ENCODE assay signal across 8 cellular contexts in the genomic region with DNA sequence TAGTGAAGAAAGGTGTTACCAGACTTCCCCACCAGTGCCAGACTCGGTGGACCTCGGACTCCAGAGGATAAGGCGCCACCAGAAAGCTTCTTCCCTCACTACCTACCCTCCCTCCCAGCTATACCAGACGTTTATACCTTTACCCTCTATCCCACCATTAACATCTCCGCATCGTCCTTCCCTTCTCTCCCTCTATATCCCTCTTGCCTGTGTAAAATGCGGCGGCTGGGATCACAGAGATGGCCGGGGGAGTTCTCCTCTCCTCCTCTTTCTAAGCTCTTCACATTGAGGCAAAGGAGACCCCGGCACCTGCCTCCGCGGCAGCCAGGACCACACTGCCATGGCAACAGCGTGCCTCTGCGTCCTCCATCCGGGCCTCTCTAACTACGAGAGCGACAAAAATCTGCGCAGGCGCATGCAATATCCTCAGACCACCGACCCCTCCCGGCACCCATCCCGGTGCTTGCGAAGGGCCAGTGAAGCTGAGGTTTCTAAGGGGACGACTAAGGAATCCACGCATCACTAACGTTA. TPM values are rescaled to one million over a fixed set of nuclear protein-coding genes. Genes with fewer than 3 reads are reported as not detected.
DNase-seq lines count a peak whose midpoint lies in the region; ATAC-seq and TF ChIP-seq lines count a peak whose summit lies in the region.

A gene (minus strand): TSS at position 394 of the 531 bp plus-strand sequence. CDS start 2,547 bp downstream, outside the sequence.

- H3K9me3 Mint-ChIP-seq in naive B cell: peaks cover 0 to 13% (median 4%) of the 10 kb centered on the region in 7 donors
- H3K9me3 Mint-ChIP-seq in stimulated activated effector memory CD8-positive, alpha-beta T cell treated with anti-CD3 and anti-CD28 coated beads, Interleukin-12 subunit alpha, Interleukin-12 subunit beta, amount 100 ng/mL, for 72 hours: peaks cover 1% of the 10 kb centered on the region

- H3K4me3 ChIP-seq in fibroblast of mammary gland (ENCODE audit: control insufficient read depth, low read depth, low read length) (peak within 1 kb of the TSS; percentile 64), Karpas-422 (ENCODE audit: low read length) (no peak within 1 kb of the TSS)

- ATAC-seq in HG02759 (IDR thresholded peaks at IDR 0.05; ENCODE audit: unreplicated experiment) (peak; percentile 100), naive B cell (ENCODE audit: low read depth in 2 of 2) (peak; percentile 97 to 98)
- ATAC-seq in stimulated activated effector memory CD8-positive, alpha-beta T cell treated with anti-CD3 and anti-CD28 coated beads, Interleukin-12 subunit alpha, Interleukin-12 subunit beta, amount 100 ng/mL, for 72 hours: peak; percentile 91

- no peaks in the 10 kb centered on the region for H3K9me3 ChIP-seq in Karpas-422 (ENCODE audit: low read length)

- no peak within 1 kb of the TSS for H3K4me2 ChIP-seq in Karpas-422 (ENCODE audit: low read depth, low read length, poor library complexity, severe bottlenecking)

- peak within 1 kb of the TSS; percentile 48 to 91 (median 89) for H3K4me3 Mint-ChIP-seq in naive B cell
- peak within 1 kb of the TSS; percentile 81 for H3K4me3 Mint-ChIP-seq in stimulated activated effector memory CD8-positive, alpha-beta T cell treated with anti-CD3 and anti-CD28 coated beads, Interleukin-12 subunit alpha, Interleukin-12 subunit beta, amount 100 ng/mL, for 72 hours

- no peaks in the 10 kb centered on the region for H3K4me1 ChIP-seq in Karpas-422 (ENCODE audit: low read length)

- DNase-seq in DMS53 (lab: John Stamatoyannopoulos, UW) (peak; percentile 92), NCI-H524 treated with DMSO at 0.1 percent for 48 hours (lab: John Stamatoyannopoulos, UW) (peak; percentile 82), activated T-cell treated with anti-CD3 and anti-CD28 coated beads for 48 hours (ENCODE audit: low read depth) (peak; percentile 45), fibroblast of mammary gland (ENCODE audit: low read depth) (peak; percentile 49), naive B cell (peak; percentile 31), Karpas-422 (no peak)
- peak; percentile 21 to 70 for DNase-seq in stimulated activated effector memory CD8-positive, alpha-beta T cell treated with anti-CD3 and anti-CD28 coated beads, Interleukin-12 subunit alpha, Interleukin-12 subunit beta, amount 100 ng/mL, for 72 hours (ENCODE audit: low spot score in 2 of 2)

- H3K27me3 ChIP-seq in Karpas-422 (ENCODE audit: low read length): no peaks in the 10 kb centered on the region

- no peaks in the 10 kb centered on the region for H3K36me3 ChIP-seq in Karpas-422 (ENCODE audit: insufficient read depth, low read length)

- peaks cover 5% of the 10 kb centered on the region for H3K9me2 ChIP-seq in Karpas-422 (replicated peaks; ENCODE audit: insufficient read depth, low read length)

- peak within 1 kb of the TSS in 5 of 6 donors; percentile 13 to 99 (median 74) for H3K27ac Mint-ChIP-seq in naive B cell
- peak within 1 kb of the TSS; percentile 38 for H3K27ac Mint-ChIP-seq in stimulated activated effector memory CD8-positive, alpha-beta T cell treated with anti-CD3 and anti-CD28 coated beads, Interleukin-12 subunit alpha, Interleukin-12 subunit beta, amount 100 ng/mL, for 72 hours

- TF ChIP-seq CTCF in fibroblast of mammary gland (conservative IDR thresholded peaks at IDR 0.05; ENCODE audit: control insufficient read depth, insufficient read depth, low read depth, low read length): no peak

- H3K79me2 ChIP-seq in Karpas-422 (ENCODE audit: low read length): no peaks in the 10 kb centered on the region

- H2AFZ ChIP-seq in Karpas-422 (ENCODE audit: low read length): no peak within 1 kb of the TSS

- H3K4me1 Mint-ChIP-seq in naive B cell: peaks cover 7 to 8% (median 7%) of the 10 kb centered on the region in 3 donors
- peaks cover 8% of the 10 kb centered on the region for H3K4me1 Mint-ChIP-seq in stimulated activated effector memory CD8-positive, alpha-beta T cell treated with anti-CD3 and anti-CD28 coated beads, Interleukin-12 subunit alpha, Interleukin-12 subunit beta, amount 100 ng/mL, for 72 hours

- no peaks in the 10 kb centered on the region for H4K20me1 ChIP-seq in Karpas-422 (ENCODE audit: insufficient read depth, low read depth, low read length)

- peaks cover 38 to 76% (median 69%) of the 10 kb centered on the region in 3 donors for H3K27me3 Mint-ChIP-seq in naive B cell

- H3K36me3 Mint-ChIP-seq in naive B cell: peaks cover 7 to 11% of the 10 kb centered on the region in 2 donors
- peaks cover 6% of the 10 kb centered on the region for H3K36me3 Mint-ChIP-seq in stimulated activated effector memory CD8-positive, alpha-beta T cell treated with anti-CD3 and anti-CD28 coated beads, Interleukin-12 subunit alpha, Interleukin-12 subunit beta, amount 100 ng/mL, for 72 hours

- H3K27ac ChIP-seq in Karpas-422 (ENCODE audit: low read length): no peak within 1 kb of the TSS

- no peak within 1 kb of the TSS for H3K9ac ChIP-seq in Karpas-422 (ENCODE audit: low read length)

RNA-seq across cellular contexts. Expression of the gene that starts here (rescaled TPM):
- not detected for polyA plus RNA-seq in naive B cell (ENCODE audit: low read depth in 6 of 6)
- total RNA-seq in Karpas-422 (2014; rRNA removed; shearing (Covaris generic); ENCODE audit: low replicate concordance): not detected in 2 replicates

Comparison
In these comparisons a context has a peak if more than half of its experiments do, and no peak if none do; other contexts are left out.
1. Peak in DNase-seq and ATAC-seq in naive B cell; RNA of the gene not detected or under 1 TPM.